In the genomic region with DNA sequence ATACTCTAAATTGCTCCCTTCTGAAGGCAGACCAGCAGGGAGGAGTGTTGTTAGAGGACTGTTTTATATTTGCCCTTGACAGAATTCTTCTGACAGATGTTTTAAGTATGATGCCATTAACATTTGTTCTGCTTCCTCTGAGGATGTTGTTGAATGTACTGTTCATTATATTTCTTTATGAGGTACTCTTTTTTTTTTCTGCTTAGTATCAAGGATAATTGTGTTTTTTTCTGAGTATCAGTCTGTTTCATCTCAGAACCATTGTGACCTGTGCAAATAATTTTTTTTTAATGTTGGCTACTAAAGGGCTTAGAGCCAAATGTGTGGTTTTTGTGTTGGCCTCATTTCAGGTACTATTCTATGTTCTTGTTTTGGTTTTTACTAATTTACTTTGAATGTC, we compare ENCODE assay signal across 26 cellular contexts. TPM values are rescaled to one million over a fixed set of nuclear protein-coding genes. Genes with fewer than 3 reads are reported as not detected.
DNase-seq lines count a peak whose midpoint lies in the region; ATAC-seq and TF ChIP-seq lines count a peak whose summit lies in the region.
"Had no signal": no experiment of that assay in that cellular context is flagged by ENCODE, and none has a peak within 500 bp of the region (broad histone marks: within the 10 kb centered on the region; RNA-seq: fewer than 3 reads in every experiment).

No MANE protein-coding gene starts in this region.

- DNase-seq in activated CD8-positive, alpha-beta T cell treated with anti-CD3 and anti-CD28 coated beads for 36 hours, result no peak
- no peak for DNase-seq in activated CD8-positive, alpha-beta T cell treated with anti-CD3 and anti-CD28 coated beads, Interleukin-2, amount 10 ng/mL, durations not matched to agents 7 days and 5 days
- DNase-seq in NCI-H2029 (lab: John Stamatoyannopoulos, UW) (peak; percentile 30), choroid plexus epithelial cell (ENCODE audit: low read depth) (peak; percentile 35), osteoblast (ENCODE audit: insufficient read length, low spot score, missing footprints) (peak; percentile 43), mesothelial cell of epicardium (ENCODE audit: low spot score in 2 of 2, unreplicated experiment in 2 of 2) (no peak), prostate gland (ENCODE audit: low spot score) (no peak)
- DNase-seq in stimulated activated naive B cell treated with anti-CD40 and anti-IgM and Interleukin-4, amounts not matched to agents 10 μg/mL and 1 μg/mL and 100 μg/mL, for 72 hours, result no peak
- DNase-seq: activated CD4-positive, CD25-positive, alpha-beta regulatory T cell; DMS 273 treated with DMSO at 0.1 percent for 48 hours; GF-D8; H7; left colon; midbrain; MM.1S; NCI-H1694 treated with DMSO at 0.1 percent for 48 hours; NCI-H446; Peyer's patch; spleen; stimulated activated CD8-positive, alpha-beta memory T cell treated with anti-CD3 and anti-CD28 coated beads, Interleukin-4, amount 100 ng/mL, for 48 hours; uterus had no signal

- peak overlapping the region; percentile 13 for H3K27ac Mint-ChIP-seq in activated CD8-positive, alpha-beta T cell treated with anti-CD3 and anti-CD28 coated beads for 36 hours
- H3K27ac Mint-ChIP-seq in activated CD8-positive, alpha-beta T cell treated with anti-CD3 and anti-CD28 coated beads, Interleukin-2, amount 10 ng/mL, durations not matched to agents 7 days and 5 days, result no peak overlapping the region
- no peak overlapping the region for H3K27ac Mint-ChIP-seq in stimulated activated naive B cell treated with anti-CD40 and anti-IgM and Interleukin-4, amounts not matched to agents 10 μg/mL and 1 μg/mL and 100 μg/mL, for 72 hours
- H3K27ac Mint-ChIP-seq in mesothelial cell of epicardium, result no peak overlapping the region
- H3K27ac Mint-ChIP-seq: nephron, progenitor cell of endocrine pancreas had no signal

- H4K20me1 ChIP-seq in osteoblast (ENCODE audit: insufficient read depth, low read length), result peaks cover 23% of the 10 kb centered on the region

- POLR2A ChIA-PET in activated CD8-positive, alpha-beta T cell treated with anti-CD3 and anti-CD28 coated beads for 36 hours (lab: Charles Lee), result no interaction called here
- POLR2A ChIA-PET in activated CD8-positive, alpha-beta T cell treated with anti-CD3 and anti-CD28 coated beads, Interleukin-2, amount 10 ng/mL, durations not matched to agents 7 days and 5 days (lab: Charles Lee), result interaction anchor here (1.0 kb wide), 1 partner anchor 11 kb away, joined by 3 read pairs; a partner anchor contains a TSS

- H3K9me3 ChIP-seq in osteoblast (ENCODE audit: low read depth, low read length), result no peaks in the 10 kb centered on the region
- no peaks in the 10 kb centered on the region for H3K9me3 ChIP-seq in prostate gland
- H3K9me3 ChIP-seq: BLaER1 treated with 17β-estradiol and CSF1 and Interleukin-3, amounts not matched to agents 10 nM and 100 nM; Peyer's patch; spleen; uterus had no signal

- no peak overlapping the region for H3K4me3 ChIP-seq in choroid plexus epithelial cell (ENCODE audit: low read depth, low read length)
- no peak overlapping the region for H3K4me3 ChIP-seq in osteoblast (ENCODE audit: insufficient read depth, low read length)
- H3K4me3 ChIP-seq in prostate gland, result no peak overlapping the region
- H3K4me3 ChIP-seq: BLaER1 treated with 17β-estradiol and CSF1 and Interleukin-3, amounts not matched to agents 10 nM and 100 nM; GM12878; Peyer's patch; SK-N-MC; spleen; uterus had no signal

- H3K79me2 ChIP-seq in osteoblast (ENCODE audit: insufficient read depth, low read length), result peaks cover 67% of the 10 kb centered on the region

- H3K9me3 Mint-ChIP-seq in activated CD8-positive, alpha-beta T cell treated with anti-CD3 and anti-CD28 coated beads for 36 hours, result no peaks in the 10 kb centered on the region
- no peaks in the 10 kb centered on the region for H3K9me3 Mint-ChIP-seq in activated CD8-positive, alpha-beta T cell treated with anti-CD3 and anti-CD28 coated beads, Interleukin-2, amount 10 ng/mL, durations not matched to agents 7 days and 5 days (ENCODE audit: insufficient read depth)
- H3K9me3 Mint-ChIP-seq in stimulated activated naive B cell treated with anti-CD40 and anti-IgM and Interleukin-4, amounts not matched to agents 10 μg/mL and 1 μg/mL and 100 μg/mL, for 72 hours, result no peaks in the 10 kb centered on the region
- no peaks in the 10 kb centered on the region for H3K9me3 Mint-ChIP-seq in mesothelial cell of epicardium
- H3K9me3 Mint-ChIP-seq: nephron had no signal

- ATAC-seq in activated CD8-positive, alpha-beta T cell treated with anti-CD3 and anti-CD28 coated beads for 36 hours, result no peak
- no peak for ATAC-seq in activated CD8-positive, alpha-beta T cell treated with anti-CD3 and anti-CD28 coated beads, Interleukin-2, amount 10 ng/mL, durations not matched to agents 7 days and 5 days
- no peak for ATAC-seq in stimulated activated naive B cell treated with anti-CD40 and anti-IgM and Interleukin-4, amounts not matched to agents 10 μg/mL and 1 μg/mL and 100 μg/mL, for 72 hours (replicated peaks)
- ATAC-seq: GM12878, left colon had no signal

- H2AFZ ChIP-seq in osteoblast (ENCODE audit: low read length), result no peak overlapping the region

- TF ChIP-seq CTCF in activated CD8-positive, alpha-beta T cell treated with anti-CD3 and anti-CD28 coated beads for 36 hours (IDR thresholded peaks at IDR 0.05), result no peak
- TF ChIP-seq CTCF in choroid plexus epithelial cell (conservative IDR thresholded peaks at IDR 0.05; ENCODE audit: low read depth, low read length) (no peak), osteoblast (IDR thresholded peaks at IDR 0.05; ENCODE audit: extremely low read depth, low read depth, low read length) (no peak), mesothelial cell of epicardium (IDR thresholded peaks at IDR 0.05; ENCODE audit: unreplicated experiment) (no peak), prostate gland (IDR thresholded peaks at IDR 0.05) (no peak)

- CTCF ChIA-PET in activated CD8-positive, alpha-beta T cell treated with anti-CD3 and anti-CD28 coated beads for 36 hours (lab: Charles Lee), result no interaction called here
- CTCF ChIA-PET in activated CD8-positive, alpha-beta T cell treated with anti-CD3 and anti-CD28 coated beads, Interleukin-2, amount 10 ng/mL, durations not matched to agents 7 days and 5 days (lab: Charles Lee), result no interaction called here

- peaks cover 54% of the 10 kb centered on the region for H3K36me3 Mint-ChIP-seq in activated CD8-positive, alpha-beta T cell treated with anti-CD3 and anti-CD28 coated beads for 36 hours (ENCODE audit: low read depth)
- peaks cover 53% of the 10 kb centered on the region for H3K36me3 Mint-ChIP-seq in activated CD8-positive, alpha-beta T cell treated with anti-CD3 and anti-CD28 coated beads, Interleukin-2, amount 10 ng/mL, durations not matched to agents 7 days and 5 days (ENCODE audit: low read depth)
- H3K36me3 Mint-ChIP-seq in stimulated activated naive B cell treated with anti-CD40 and anti-IgM and Interleukin-4, amounts not matched to agents 10 μg/mL and 1 μg/mL and 100 μg/mL, for 72 hours, result peaks cover 29 to 37% of the 10 kb centered on the region in 2 donors
- H3K36me3 Mint-ChIP-seq in mesothelial cell of epicardium, result peaks cover 25% of the 10 kb centered on the region

- no peak overlapping the region for H3K27ac ChIP-seq in osteoblast (ENCODE audit: low read depth, low read length)
- no peak overlapping the region for H3K27ac ChIP-seq in prostate gland
- H3K27ac ChIP-seq: BLaER1 treated with 17β-estradiol and CSF1 and Interleukin-3, amounts not matched to agents 10 nM and 100 nM; Peyer's patch; SK-N-MC; spleen had no signal

- H3K27me3 Mint-ChIP-seq in activated CD8-positive, alpha-beta T cell treated with anti-CD3 and anti-CD28 coated beads for 36 hours, result no peaks in the 10 kb centered on the region
- H3K27me3 Mint-ChIP-seq in activated CD8-positive, alpha-beta T cell treated with anti-CD3 and anti-CD28 coated beads, Interleukin-2, amount 10 ng/mL, durations not matched to agents 7 days and 5 days (ENCODE audit: low read depth), result no peaks in the 10 kb centered on the region
- no peaks in the 10 kb centered on the region for H3K27me3 Mint-ChIP-seq in stimulated activated naive B cell treated with anti-CD40 and anti-IgM and Interleukin-4, amounts not matched to agents 10 μg/mL and 1 μg/mL and 100 μg/mL, for 72 hours
- no peaks in the 10 kb centered on the region for H3K27me3 Mint-ChIP-seq in mesothelial cell of epicardium (ENCODE audit: low read depth)
- H3K27me3 Mint-ChIP-seq: progenitor cell of endocrine pancreas had no signal

- H3K36me3 ChIP-seq in osteoblast (ENCODE audit: insufficient read depth, low read length) (peaks cover 26% of the 10 kb centered on the region), prostate gland (no peaks in the 10 kb centered on the region)
- H3K36me3 ChIP-seq: uterus had no signal

- no peak overlapping the region for H3K4me3 Mint-ChIP-seq in activated CD8-positive, alpha-beta T cell treated with anti-CD3 and anti-CD28 coated beads for 36 hours
- no peak overlapping the region for H3K4me3 Mint-ChIP-seq in activated CD8-positive, alpha-beta T cell treated with anti-CD3 and anti-CD28 coated beads, Interleukin-2, amount 10 ng/mL, durations not matched to agents 7 days and 5 days
- H3K4me3 Mint-ChIP-seq in stimulated activated naive B cell treated with anti-CD40 and anti-IgM and Interleukin-4, amounts not matched to agents 10 μg/mL and 1 μg/mL and 100 μg/mL, for 72 hours, result no peak overlapping the region
- no peak overlapping the region for H3K4me3 Mint-ChIP-seq in mesothelial cell of epicardium
- H3K4me3 Mint-ChIP-seq: nephron had no signal

- H3K4me1 ChIP-seq in osteoblast (ENCODE audit: insufficient read depth, low read length), result no peaks in the 10 kb centered on the region
- no peaks in the 10 kb centered on the region for H3K4me1 ChIP-seq in prostate gland (replicated peaks)
- H3K4me1 ChIP-seq: Peyer's patch had no signal

- no peak for TF ChIP-seq POLR2A in prostate gland (IDR thresholded peaks at IDR 0.05)

- intact Hi-C loops in activated CD8-positive, alpha-beta T cell treated with anti-CD3 and anti-CD28 coated beads for 36 hours (cut with micrococcal nuclease), result no loop called here
- intact Hi-C loops in prostate gland (cut with DNase I), result no loop called here

- H3K27me3 ChIP-seq in osteoblast (ENCODE audit: insufficient read depth, low read length) (no peaks in the 10 kb centered on the region), prostate gland (replicated peaks; ENCODE audit: insufficient read depth) (no peaks in the 10 kb centered on the region)
- H3K27me3 ChIP-seq: BLaER1 treated with 17β-estradiol and CSF1 and Interleukin-3, amounts not matched to agents 10 nM and 100 nM; Peyer's patch; spleen; uterus had no signal

- H3K4me1 Mint-ChIP-seq in activated CD8-positive, alpha-beta T cell treated with anti-CD3 and anti-CD28 coated beads for 36 hours (ENCODE audit: low read depth), result peaks cover 27% of the 10 kb centered on the region
- H3K4me1 Mint-ChIP-seq in activated CD8-positive, alpha-beta T cell treated with anti-CD3 and anti-CD28 coated beads, Interleukin-2, amount 10 ng/mL, durations not matched to agents 7 days and 5 days (ENCODE audit: low read depth), result peaks cover 30% of the 10 kb centered on the region
- H3K4me1 Mint-ChIP-seq in stimulated activated naive B cell treated with anti-CD40 and anti-IgM and Interleukin-4, amounts not matched to agents 10 μg/mL and 1 μg/mL and 100 μg/mL, for 72 hours, result peaks cover 10 to 18% of the 10 kb centered on the region in 2 donors
- peaks cover 7% of the 10 kb centered on the region for H3K4me1 Mint-ChIP-seq in mesothelial cell of epicardium

- H3K4me2 ChIP-seq in osteoblast (ENCODE audit: insufficient read depth, low read length), result no peak overlapping the region
- H3K4me2 ChIP-seq: BLaER1 treated with 17β-estradiol and CSF1 and Interleukin-3, amounts not matched to agents 10 nM and 100 nM had no signal

RNA-seq across cellular contexts. Expression of a gene that starts 10.6 kb away (rescaled TPM):
- total RNA-seq in activated CD8-positive, alpha-beta T cell treated with anti-CD3 and anti-CD28 coated beads for 36 hours, result 100 to 1,000 TPM; 129 to 133 TPM
- total RNA-seq in activated CD8-positive, alpha-beta T cell treated with anti-CD3 and anti-CD28 coated beads, Interleukin-2, amount 10 ng/mL, durations not matched to agents 7 days and 5 days, result 10 to 100 TPM; 67.7 to 69.4 TPM
- 80.7 and 91.6 TPM in 2 replicates for total RNA-seq in osteoblast
- total RNA-seq in mesothelial cell of epicardium, result 78.9 to 92.2 TPM (median 91.1 TPM) in 3 replicates
- total RNA-seq in prostate gland, result 10 to 100 TPM; 46.4 to 61.7 TPM

Comparison
In these comparisons a context has a peak if more than half of its experiments do, and no peak if none do; other contexts are left out.
1. DNase-seq: peak in NCI-H2029 (single experiment), choroid plexus epithelial cell (single experiment) and osteoblast (single experiment); none in activated CD8-positive, alpha-beta T cell treated with anti-CD3 and anti-CD28 coated beads for 36 hours (single experiment), activated CD8-positive, alpha-beta T cell treated with anti-CD3 and anti-CD28 coated beads, Interleukin-2, amount 10 ng/mL, durations not matched to agents 7 days and 5 days (single experiment), stimulated activated naive B cell treated with anti-CD40 and anti-IgM and Interleukin-4, amounts not matched to agents 10 μg/mL and 1 μg/mL and 100 μg/mL, for 72 hours (single experiment), mesothelial cell of epicardium (0 of 2) and prostate gland (single experiment).